Comparison of ENCODE assay signal across 1 cellular context in genomic region chr11:6357222-6357621, GRCh38.
A peak's percentile ranks its signal among the peaks of the same experiment; 100 is the strongest.
TF ChIP-seq lines count a peak whose summit lies in the region.

No MANE protein-coding gene starts in this region.

TF ChIP-seq in K562, 482 proteins besides CTCF, POLR2A, EP300 and RAD21 (continued from another document):
- TF ChIP-seq E2F1 (CRISPR knock-in tag; IDR thresholded peaks at IDR 0.05) (no peak), U2AF2 (optimal IDR thresholded peaks at IDR 0.05; ENCODE audit: low read depth, low read length) (no peak), SMARCA4 (IDR thresholded peaks at IDR 0.05) (peak; percentile 63), MEIS2 (IDR thresholded peaks at IDR 0.05; ENCODE audit: partially characterized antibody) (no peak), KLF6 (CRISPR knock-in tag; IDR thresholded peaks at IDR 0.05; ENCODE audit: borderline replicate concordance) (no peak), HNRNPL (IDR thresholded peaks at IDR 0.05; ENCODE audit: low read depth, low read length) (no peak), CCAR2 (IDR thresholded peaks at IDR 0.05; ENCODE audit: low read depth, low read length) (no peak), POLR2AphosphoS5 (IDR thresholded peaks at IDR 0.05; ENCODE audit: control insufficient read depth, insufficient read depth, low read depth, low read length) (no peak), ADNP (tag; IDR thresholded peaks at IDR 0.05) (no peak), SMARCE1 (IDR thresholded peaks at IDR 0.05) (peak; percentile 58; the same call in 1 of the 2 replicates), ZNF583 (CRISPR knock-in tag; IDR thresholded peaks at IDR 0.05) (no peak), ETV5 (CRISPR knock-in tag; IDR thresholded peaks at IDR 0.05; ENCODE audit: low read depth) (no peak)
- TF ChIP-seq, protein P1, sequence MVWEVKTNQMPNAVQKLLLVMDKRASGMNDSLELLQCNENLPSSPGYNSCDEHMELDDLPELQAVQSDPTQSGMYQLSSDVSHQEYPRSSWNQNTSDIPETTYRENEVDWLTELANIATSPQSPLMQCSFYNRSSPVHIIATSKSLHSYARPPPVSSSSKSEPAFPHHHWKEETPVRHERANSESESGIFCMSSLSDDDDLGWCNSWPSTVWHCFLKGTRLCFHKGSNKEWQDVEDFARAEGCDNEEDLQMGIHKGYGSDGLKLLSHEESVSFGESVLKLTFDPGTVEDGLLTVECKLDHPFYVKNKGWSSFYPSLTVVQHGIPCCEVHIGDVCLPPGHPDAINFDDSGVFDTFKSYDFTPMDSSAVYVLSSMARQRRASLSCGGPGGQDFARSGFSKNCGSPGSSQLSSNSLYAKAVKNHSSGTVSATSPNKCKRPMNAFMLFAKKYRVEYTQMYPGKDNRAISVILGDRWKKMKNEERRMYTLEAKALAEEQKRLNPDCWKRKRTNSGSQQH (CRISPR knock-in tag; IDR thresholded peaks at IDR 0.05), result no peak
